ENCODE assay signal across 8 cellular contexts in the genomic region with DNA sequence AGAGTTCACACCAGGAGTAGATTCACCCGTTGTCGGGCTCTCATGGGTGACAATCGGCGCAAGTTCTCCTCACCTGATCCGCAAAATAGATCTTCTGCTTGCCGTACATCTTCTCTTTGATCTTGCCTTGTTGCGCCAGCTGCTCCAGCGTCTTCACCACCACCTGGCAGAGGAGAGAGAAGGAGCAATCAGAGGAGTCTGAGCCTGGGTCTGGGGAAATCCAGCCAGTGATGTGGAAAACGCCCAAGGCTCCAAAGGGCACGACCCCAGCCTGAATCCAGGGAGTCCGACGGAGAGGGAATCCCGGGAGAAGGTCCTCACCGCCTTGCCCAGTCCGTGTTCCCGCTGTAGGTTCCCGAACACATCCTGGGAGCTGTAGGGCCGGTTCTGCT. TPM values are rescaled to one million over a fixed set of nuclear protein-coding genes. Genes with fewer than 3 reads are reported as not detected.
A peak's percentile ranks its signal among the peaks of the same experiment; 100 is the strongest.
DNase-seq lines count a peak whose midpoint lies in the region; ATAC-seq and TF ChIP-seq lines count a peak whose summit lies in the region.

No MANE protein-coding gene starts in this region.

- peak overlapping the region; percentile 19 to 92 (median 86) for H3K27ac ChIP-seq in Peyer's patch
- peak overlapping the region; percentile 22 to 44 for H3K27ac ChIP-seq in esophagus (ENCODE audit: low read depth in 2 of 2, low read length in 1 of 2)
- H3K27ac ChIP-seq in prostate gland, result peak overlapping the region; percentile 83 to 86

- ATAC-seq in GM21723 (IDR thresholded peaks at IDR 0.05; ENCODE audit: unreplicated experiment) (peak; percentile 7), GM21515 (IDR thresholded peaks at IDR 0.05; ENCODE audit: unreplicated experiment) (no peak)

- peak overlapping the region; percentile 48 to 89 (median 60) for H3K4me3 ChIP-seq in Peyer's patch
- H3K4me3 ChIP-seq in esophagus (ENCODE audit: low read depth in 1 of 2, low read length in 2 of 2), result peak overlapping the region; percentile 53 to 82
- H3K4me3 ChIP-seq in prostate gland, result peak overlapping the region; percentile 54 to 58

- intact Hi-C loops in prostate gland (cut with DNase I), result no loop called here

- H3K36me3 ChIP-seq in Peyer's patch, result peaks cover 0 to 49% (median 0%) of the 10 kb centered on the region in 3 donors
- H3K36me3 ChIP-seq in esophagus (ENCODE audit: control insufficient read depth in 2 of 2, insufficient read depth in 2 of 2, low read length in 1 of 2), result peaks cover 28 to 30% of the 10 kb centered on the region in 2 donors
- H3K36me3 ChIP-seq in prostate gland, result peaks cover 9 to 15% of the 10 kb centered on the region in 2 donors

- DNase-seq in Peyer's patch, result no peak
- no peak for DNase-seq in prostate gland (ENCODE audit: low spot score)
- DNase-seq in NCI-H2227 treated with DMSO at 0.1 percent for 48 hours (lab: John Stamatoyannopoulos, UW), result no peak
- DNase-seq in putamen (ENCODE audit: low spot score), result no peak
- no peak for DNase-seq in hippocampal formation (lab: John Stamatoyannopoulos, UW)

- H3K4me1 ChIP-seq in Peyer's patch (peaks cover 0 to 22% (median 6%) of the 10 kb centered on the region in 4 donors), esophagus (ENCODE audit: control insufficient read depth in 2 of 2, insufficient read depth in 2 of 2, low read length in 1 of 2) (no peaks in the 10 kb centered on the region), prostate gland (replicated peaks) (peaks cover 7% of the 10 kb centered on the region)

- H3K27me3 ChIP-seq in Peyer's patch (no peaks in the 10 kb centered on the region), esophagus (ENCODE audit: control insufficient read depth in 1 of 2, insufficient read depth in 2 of 2, low read length in 2 of 2) (no peaks in the 10 kb centered on the region), prostate gland (replicated peaks; ENCODE audit: insufficient read depth) (no peaks in the 10 kb centered on the region)

- no peaks in the 10 kb centered on the region for H3K9me3 ChIP-seq in Peyer's patch
- H3K9me3 ChIP-seq in esophagus (ENCODE audit: control insufficient read depth in 2 of 2, insufficient read depth in 1 of 2, low read depth in 1 of 2, low read length in 1 of 2), result no peaks in the 10 kb centered on the region
- no peaks in the 10 kb centered on the region for H3K9me3 ChIP-seq in prostate gland

- WGBS in esophagus, 2 donors, result 2 to 4% methylated on average over 18 of the region's 18 CpGs
- 2% methylated on average over 18 of the region's 18 CpGs for whole genome bisulfite sequencing in prostate gland

- TF ChIP-seq POLR2A in Peyer's patch (IDR thresholded peaks at IDR 0.05) (no peak), prostate gland (IDR thresholded peaks at IDR 0.05) (no peak)

- TF ChIP-seq CTCF in Peyer's patch (IDR thresholded peaks at IDR 0.05), result no peak
- no peak for TF ChIP-seq CTCF in prostate gland (IDR thresholded peaks at IDR 0.05)

RNA-seq across cellular contexts. Expression of a gene that starts 0.4 kb away (rescaled TPM):
- total RNA-seq in Peyer's patch, result 1 to 10 TPM in 2 of 4 donors, not detected in 2; 1.2 to 1.5 TPM
- 1 to 10 TPM; 6.4 to 7.2 TPM for polyA plus RNA-seq in esophagus
- 10 to 100 TPM in 1 of 2 donors, 1 to 10 TPM in 1; 2.9 to 11.2 TPM for total RNA-seq in prostate gland

RNA-seq across cellular contexts. Expression of a gene that starts 10.2 kb away (rescaled TPM):
- total RNA-seq in Peyer's patch (100 to 1,000 TPM in 3 of 4 donors, 10 to 100 TPM in 1; 65.2 to 180 (median 133) TPM), prostate gland (10 to 100 TPM; 28.1 to 52.3 TPM)
- 10 to 100 TPM; 36.8 to 38.3 TPM for polyA plus RNA-seq in esophagus

RNA-seq across cellular contexts. Expression of a gene that starts 15.2 kb away (rescaled TPM):
- total RNA-seq in Peyer's patch (10 to 100 TPM; 42.1 to 95.4 (median 80.2) TPM), prostate gland (10 to 100 TPM; 52.6 to 80.5 TPM)
- polyA plus RNA-seq in esophagus, result 10 to 100 TPM; 58.2 to 62.1 TPM

RNA-seq across cellular contexts. Expression of a gene that starts 24.4 kb away (rescaled TPM):
- total RNA-seq in Peyer's patch (1 to 10 TPM in 2 of 4 donors, under 1 TPM in 1, not detected in 1; 0.94 to 3.9 (median 1.7) TPM), prostate gland (10 to 100 TPM in 1 of 2 donors, 1 to 10 TPM in 1; 4.1 to 16.2 TPM)
- 1 to 10 TPM; 4.0 to 9.0 TPM for polyA plus RNA-seq in esophagus

RNA-seq across cellular contexts. Expression of a gene that starts 32.0 kb away (rescaled TPM):
- 10 to 100 TPM; 31.4 to 66.6 (median 55.8) TPM for total RNA-seq in Peyer's patch
- polyA plus RNA-seq in esophagus, result 10 to 100 TPM; 15.3 to 28.5 TPM
- 100 to 1,000 TPM in 1 of 2 donors, 10 to 100 TPM in 1; 92.8 to 126 TPM for total RNA-seq in prostate gland

Comparison
In these comparisons a context has a peak if more than half of its experiments do, and no peak if none do; other contexts are left out.
1. H3K27ac ChIP-seq: peak in every context shown above with its lines; median percentile 86 in Peyer's patch; 84 in prostate gland; 33 in esophagus.